1 cellular context compared by ENCODE assay signal in the genomic region with DNA sequence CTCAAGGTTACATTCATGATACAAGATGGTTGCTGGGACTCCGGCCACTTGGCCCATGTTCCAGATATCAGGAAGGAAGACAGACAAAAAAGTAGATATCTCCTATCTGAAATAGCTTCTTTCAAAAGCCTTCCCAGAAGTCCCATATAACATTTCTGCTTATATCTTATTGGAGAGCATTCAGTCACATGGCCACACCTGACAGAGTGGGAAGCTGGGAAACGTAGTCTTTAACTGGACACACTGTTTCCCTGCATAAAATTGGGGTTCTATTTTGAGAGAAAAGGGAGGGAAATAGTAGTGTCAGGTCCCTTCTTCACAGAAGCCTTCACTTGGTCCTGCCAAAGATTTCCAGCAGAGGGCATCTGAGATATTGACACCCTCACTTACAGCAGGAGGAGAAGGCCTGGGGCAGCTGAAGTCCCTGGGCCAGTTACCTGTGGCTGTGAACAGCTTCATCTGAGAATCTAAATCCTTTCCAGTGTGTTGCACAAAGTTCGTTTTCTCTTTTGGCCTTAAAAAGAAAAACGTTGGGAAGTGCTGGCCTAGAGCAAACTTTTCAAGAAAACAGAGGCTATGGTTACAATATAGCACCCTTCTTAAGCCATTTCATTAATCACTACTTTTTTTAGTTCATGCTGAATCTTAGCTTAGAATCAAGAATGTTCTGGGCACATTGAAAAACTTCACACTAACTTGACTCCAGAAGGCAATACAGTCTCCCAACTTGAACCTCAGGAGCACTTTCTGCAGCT.
A peak's percentile ranks its signal among the peaks of the same experiment; 100 is the strongest.
TF ChIP-seq lines count a peak whose summit lies in the region.

No MANE protein-coding gene starts in this region.

TF ChIP-seq in IMR-90, 13 proteins besides CTCF, POLR2A, EP300 and RAD21 (continued from another document):
- TF ChIP-seq, protein P1, sequence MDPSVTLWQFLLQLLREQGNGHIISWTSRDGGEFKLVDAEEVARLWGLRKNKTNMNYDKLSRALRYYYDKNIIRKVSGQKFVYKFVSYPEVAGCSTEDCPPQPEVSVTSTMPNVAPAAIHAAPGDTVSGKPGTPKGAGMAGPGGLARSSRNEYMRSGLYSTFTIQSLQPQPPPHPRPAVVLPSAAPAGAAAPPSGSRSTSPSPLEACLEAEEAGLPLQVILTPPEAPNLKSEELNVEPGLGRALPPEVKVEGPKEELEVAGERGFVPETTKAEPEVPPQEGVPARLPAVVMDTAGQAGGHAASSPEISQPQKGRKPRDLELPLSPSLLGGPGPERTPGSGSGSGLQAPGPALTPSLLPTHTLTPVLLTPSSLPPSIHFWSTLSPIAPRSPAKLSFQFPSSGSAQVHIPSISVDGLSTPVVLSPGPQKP (IDR thresholded peaks at IDR 0.05; ENCODE audit: borderline replicate concordance, low read depth, low read length) = no peak
- peak; percentile 84 for TF ChIP-seq SMC3 (IDR thresholded peaks at IDR 0.05; ENCODE audit: low read depth, low read length)
- no peak for TF ChIP-seq CHD1 (IDR thresholded peaks at IDR 0.05; ENCODE audit: low read depth, low read length)
- peak; percentile 64; the same call in 1 of the 2 replicates for TF ChIP-seq USF2 (IDR thresholded peaks at IDR 0.05; ENCODE audit: low read depth, low read length)
- no peak for TF ChIP-seq BHLHE40 (IDR thresholded peaks at IDR 0.05; ENCODE audit: low read depth, low read length)
- TF ChIP-seq RFX5 (IDR thresholded peaks at IDR 0.05; ENCODE audit: low read depth, low read length) = no peak
- no peak for TF ChIP-seq NFE2L2 (IDR thresholded peaks at IDR 0.05; ENCODE audit: low read depth, low read length)
